12 cellular contexts compared by ENCODE assay signal in genomic region chr2:46696966-46697829, GRCh38. TPM values are rescaled to one million over a fixed set of nuclear protein-coding genes. Genes with fewer than 3 reads are reported as not detected.
A peak's percentile ranks its signal among the peaks of the same experiment; 100 is the strongest.
DNase-seq lines count a peak whose midpoint lies in the region; ATAC-seq lines count a peak whose summit lies in the region.
"Had no signal": no experiment of that assay in that cellular context is flagged by ENCODE, and none has a peak within 500 bp of the region (broad histone marks: within the 10 kb centered on the region; RNA-seq: fewer than 3 reads in every experiment).

No MANE protein-coding gene starts in this region.

- CTCF ChIA-PET in activated CD4-positive, alpha-beta memory T cell treated with anti-CD3 and anti-CD28 coated beads, Interleukin-2, amount 10 ng/mL, durations not matched to agents 7 days and 5 days (lab: Charles Lee): interaction anchor here (0.6 kb wide), 1 partner anchor 86 kb away, joined by 3 read pairs; no protein-coding TSS in a partner anchor

- H3K4me1 ChIP-seq in stomach smooth muscle (ENCODE audit: control insufficient read depth, insufficient read depth, low read length): peaks cover 5% of the 10 kb centered on the region

- no peaks in the 10 kb centered on the region for H3K9me3 Mint-ChIP-seq in activated T-cell treated with anti-CD3 and anti-CD28 coated beads, Interleukin-2, amount 50 U/mL, for 24 hours
- no peaks in the 10 kb centered on the region for H3K9me3 Mint-ChIP-seq in activated CD4-positive, alpha-beta memory T cell treated with anti-CD3 and anti-CD28 coated beads, Interleukin-2, amount 10 ng/mL, durations not matched to agents 7 days and 5 days

- peak overlapping the region; percentile 83 for H3K27ac ChIP-seq in stomach smooth muscle (ENCODE audit: low read length)

- H3K9ac ChIP-seq in stomach smooth muscle (ENCODE audit: low read length in 2 of 2): peak overlapping the region in 1 of 2 donors; percentile 79

- POLR2A ChIA-PET in activated CD4-positive, alpha-beta memory T cell treated with anti-CD3 and anti-CD28 coated beads, Interleukin-2, amount 10 ng/mL, durations not matched to agents 7 days and 5 days (lab: Charles Lee): no interaction called here

- H3K36me3 ChIP-seq in stomach smooth muscle (ENCODE audit: control insufficient read depth in 2 of 2, insufficient read depth in 2 of 2, low read length in 2 of 2): no peaks in the 10 kb centered on the region
- H3K36me3 ChIP-seq: ovary had no signal

- DNase-seq in activated T-cell treated with anti-CD3 and anti-CD28 coated beads, Interleukin-2, amount 50 U/mL, for 24 hours: no peak
- DNase-seq in activated T-cell treated with anti-CD3 and anti-CD28 coated beads for 4 hours: no peak
- no peak for DNase-seq in activated CD4-positive, alpha-beta memory T cell treated with anti-CD3 and anti-CD28 coated beads, Interleukin-2, amount 10 ng/mL, durations not matched to agents 7 days and 5 days
- DNase-seq: activated CD8-positive, alpha-beta memory T cell treated with anti-CD3 and anti-CD28 coated beads, Interleukin-2, amount 50 U/mL, for 4 hours; GDM1; stimulated activated CD4-positive, alpha-beta T cell treated with anti-CD3 and anti-CD28 coated beads, Interleukin-1b, Interleukin-23, amount 100 ng/mL, for 48 hours had no signal

- ATAC-seq in GM21529 (IDR thresholded peaks at IDR 0.05; ENCODE audit: unreplicated experiment): no peak
- no peak for ATAC-seq in GM19035 (IDR thresholded peaks at IDR 0.05; ENCODE audit: unreplicated experiment)
- ATAC-seq in GM21447 (IDR thresholded peaks at IDR 0.05; ENCODE audit: unreplicated experiment): no peak

- peak overlapping the region; percentile 90 for H3K4me3 Mint-ChIP-seq in activated T-cell treated with anti-CD3 and anti-CD28 coated beads, Interleukin-2, amount 50 U/mL, for 24 hours
- H3K4me3 Mint-ChIP-seq in activated CD4-positive, alpha-beta memory T cell treated with anti-CD3 and anti-CD28 coated beads, Interleukin-2, amount 10 ng/mL, durations not matched to agents 7 days and 5 days: peak overlapping the region; percentile 95

- no peaks in the 10 kb centered on the region for H3K9me3 ChIP-seq in iPS-18c (ENCODE audit: control insufficient read depth, insufficient read depth, low read length)
- no peaks in the 10 kb centered on the region for H3K9me3 ChIP-seq in stomach smooth muscle (ENCODE audit: control insufficient read depth in 2 of 2, low read length in 2 of 2)
- H3K9me3 ChIP-seq: ovary had no signal

- peaks cover 8% of the 10 kb centered on the region for H3K36me3 Mint-ChIP-seq in activated T-cell treated with anti-CD3 and anti-CD28 coated beads, Interleukin-2, amount 50 U/mL, for 24 hours (ENCODE audit: low read depth)
- H3K36me3 Mint-ChIP-seq in activated CD4-positive, alpha-beta memory T cell treated with anti-CD3 and anti-CD28 coated beads, Interleukin-2, amount 10 ng/mL, durations not matched to agents 7 days and 5 days (ENCODE audit: low read depth): no peaks in the 10 kb centered on the region

- peaks cover 37% of the 10 kb centered on the region for H3K4me1 Mint-ChIP-seq in activated T-cell treated with anti-CD3 and anti-CD28 coated beads, Interleukin-2, amount 50 U/mL, for 24 hours (ENCODE audit: low read depth)
- peaks cover 27% of the 10 kb centered on the region for H3K4me1 Mint-ChIP-seq in activated CD4-positive, alpha-beta memory T cell treated with anti-CD3 and anti-CD28 coated beads, Interleukin-2, amount 10 ng/mL, durations not matched to agents 7 days and 5 days

- H3K4me3 ChIP-seq in iPS-18c (ENCODE audit: insufficient read depth, low read depth, low read length): peak overlapping the region; percentile 4
- peak overlapping the region in 1 of 2 donors; percentile 93 for H3K4me3 ChIP-seq in stomach smooth muscle (ENCODE audit: low read length in 2 of 2)

- H3K27ac Mint-ChIP-seq in activated T-cell treated with anti-CD3 and anti-CD28 coated beads, Interleukin-2, amount 50 U/mL, for 24 hours: peak overlapping the region; percentile 98
- peak overlapping the region; percentile 86 for H3K27ac Mint-ChIP-seq in activated CD4-positive, alpha-beta memory T cell treated with anti-CD3 and anti-CD28 coated beads, Interleukin-2, amount 10 ng/mL, durations not matched to agents 7 days and 5 days

- H3K27me3 ChIP-seq in stomach smooth muscle (ENCODE audit: control insufficient read depth in 1 of 2, insufficient read depth in 2 of 2, low read length in 2 of 2): no peaks in the 10 kb centered on the region
- H3K27me3 ChIP-seq: ovary had no signal

- no peaks in the 10 kb centered on the region for H3K27me3 Mint-ChIP-seq in activated T-cell treated with anti-CD3 and anti-CD28 coated beads, Interleukin-2, amount 50 U/mL, for 24 hours
- H3K27me3 Mint-ChIP-seq in activated CD4-positive, alpha-beta memory T cell treated with anti-CD3 and anti-CD28 coated beads, Interleukin-2, amount 10 ng/mL, durations not matched to agents 7 days and 5 days: peaks cover 3% of the 10 kb centered on the region

RNA-seq across cellular contexts. Expression of gene SOCS5, which starts 1.9 kb away (rescaled TPM):
- 1 to 10 TPM; 7.1 TPM for total RNA-seq in activated CD4-positive, alpha-beta memory T cell treated with anti-CD3 and anti-CD28 coated beads, Interleukin-2, amount 10 ng/mL, durations not matched to agents 7 days and 5 days
